Comparison of ENCODE assay signal across 11 cellular contexts in genomic region chr10:11856678-11857077, GRCh38.
"Had no signal": no experiment of that assay in that cellular context is flagged by ENCODE, and none has a peak within 500 bp of the region (broad histone marks: within the 10 kb centered on the region; RNA-seq: fewer than 3 reads in every experiment).

No MANE protein-coding gene starts in this region.

- H3K27me3 ChIP-seq: ascending aorta, right atrium auricular region had no signal

- H3K4me3 ChIP-seq: ascending aorta, lower lobe of right lung, right atrium auricular region had no signal

- DNase-seq: activated CD4-positive, alpha-beta T cell treated with anti-CD3 and anti-CD28 coated beads for 48 hours; activated naive CD4-positive, alpha-beta T cell treated with Interleukin-2 at 50 U/mL for 16 hours; activated naive CD8-positive, alpha-beta T cell treated with anti-CD3 and anti-CD28 coated beads, Interleukin-2, amount 50 U/mL, for 24 hours; hippocampal formation; lower lobe of right lung; naive B cell; stimulated activated naive CD4-positive, alpha-beta T cell treated with Interleukin-2 at 50 U/mL for 16 hours; T-helper 17 cell had no signal

- H3K36me3 ChIP-seq: right atrium auricular region had no signal

- ATAC-seq: activated naive CD8-positive, alpha-beta T cell treated with anti-CD3 and anti-CD28 coated beads, Interleukin-2, amount 50 U/mL, for 24 hours; T-helper 17 cell; WTC11 had no signal

- H3K27ac ChIP-seq: ascending aorta, lower lobe of right lung, right atrium auricular region had no signal

- H3K4me1 ChIP-seq: ascending aorta, lower lobe of right lung, right atrium auricular region had no signal

- H3K9me3 ChIP-seq: ascending aorta, lower lobe of right lung, right atrium auricular region had no signal
